22 cellular contexts compared by ENCODE assay signal in genomic region chr16:9821331-9821730, GRCh38.
"Had no signal": no experiment of that assay in that cellular context is flagged by ENCODE, and none has a peak within 500 bp of the region (broad histone marks: within the 10 kb centered on the region; RNA-seq: fewer than 3 reads in every experiment).

No MANE protein-coding gene starts in this region.

- H3K27ac Mint-ChIP-seq: activated CD4-positive, alpha-beta memory T cell treated with anti-CD3 and anti-CD28 coated beads for 36 hours; activated CD8-positive, alpha-beta memory T cell treated with anti-CD3 and anti-CD28 coated beads, Interleukin-2, amount 10 ng/mL, durations not matched to agents 7 days and 5 days; activated naive CD4-positive, alpha-beta T cell treated with anti-CD3 and anti-CD28 coated beads, Interleukin-2, amount 10 ng/mL, durations not matched to agents 7 days and 5 days; activated T-cell treated with anti-CD3 and anti-CD28 coated beads, Interleukin-2, amount 50 U/mL, for 24 hours; dendritic cell treated with granulocyte-macrophage colony-stimulating factor and Interleukin-4, amounts not matched to agents 40 ng/mL and 50 ng/mL, for 4 days; natural killer cell; progenitor cell of endocrine pancreas had no signal

- H3K4me2 ChIP-seq: hepatocyte, smooth muscle cell had no signal

- H3K79me2 ChIP-seq: hepatocyte had no signal

- H3K9me3 Mint-ChIP-seq: activated CD4-positive, alpha-beta memory T cell treated with anti-CD3 and anti-CD28 coated beads for 36 hours; activated T-cell treated with anti-CD3 and anti-CD28 coated beads, Interleukin-2, amount 50 U/mL, for 24 hours; dendritic cell treated with granulocyte-macrophage colony-stimulating factor and Interleukin-4, amounts not matched to agents 40 ng/mL and 50 ng/mL, for 4 days; natural killer cell had no signal

- H3K4me1 ChIP-seq: adrenal gland, left lung, right lobe of liver had no signal

- H3K9me3 ChIP-seq: adrenal gland, left lung, right lobe of liver, thoracic aorta had no signal

- H3K36me3 Mint-ChIP-seq: activated CD4-positive, alpha-beta memory T cell treated with anti-CD3 and anti-CD28 coated beads for 36 hours; activated CD8-positive, alpha-beta memory T cell treated with anti-CD3 and anti-CD28 coated beads, Interleukin-2, amount 10 ng/mL, durations not matched to agents 7 days and 5 days; activated naive CD4-positive, alpha-beta T cell treated with anti-CD3 and anti-CD28 coated beads, Interleukin-2, amount 10 ng/mL, durations not matched to agents 7 days and 5 days; natural killer cell had no signal

- H3K27ac ChIP-seq: adrenal gland, hepatocyte, left lung, right lobe of liver, thoracic aorta, VCaP had no signal

- FAIRE-seq: kidney, urothelium cell line had no signal

- H2AFZ ChIP-seq: hepatocyte had no signal

- H3K27me3 Mint-ChIP-seq: activated CD4-positive, alpha-beta memory T cell treated with anti-CD3 and anti-CD28 coated beads for 36 hours; activated CD8-positive, alpha-beta memory T cell treated with anti-CD3 and anti-CD28 coated beads, Interleukin-2, amount 10 ng/mL, durations not matched to agents 7 days and 5 days; activated naive CD4-positive, alpha-beta T cell treated with anti-CD3 and anti-CD28 coated beads, Interleukin-2, amount 10 ng/mL, durations not matched to agents 7 days and 5 days; activated T-cell treated with anti-CD3 and anti-CD28 coated beads, Interleukin-2, amount 50 U/mL, for 24 hours; dendritic cell treated with granulocyte-macrophage colony-stimulating factor and Interleukin-4, amounts not matched to agents 40 ng/mL and 50 ng/mL, for 4 days had no signal

- ATAC-seq: activated CD8-positive, alpha-beta memory T cell treated with anti-CD3 and anti-CD28 coated beads, Interleukin-2, amount 10 ng/mL, durations not matched to agents 7 days and 5 days; left lung; natural killer cell; right lobe of liver; SK-N-SH treated with all-trans-retinoic acid at 6 μM for 48 hours; stimulated activated naive CD8-positive, alpha-beta T cell treated with anti-CD3 and anti-CD28 coated beads, Interleukin-15, Interleukin-2, amounts not matched to agents 100 U/mL and 50 U/mL, for 24 hours had no signal

- H3K4me3 ChIP-seq: adrenal gland, hepatocyte, left lung, right lobe of liver, smooth muscle cell, thoracic aorta had no signal

- H3K27me3 ChIP-seq: adrenal gland, right lobe of liver had no signal

- H3K36me3 ChIP-seq: adrenal gland, left lung, right lobe of liver, thoracic aorta had no signal

- H3K4me3 Mint-ChIP-seq: activated CD4-positive, alpha-beta memory T cell treated with anti-CD3 and anti-CD28 coated beads for 36 hours; activated CD8-positive, alpha-beta memory T cell treated with anti-CD3 and anti-CD28 coated beads, Interleukin-2, amount 10 ng/mL, durations not matched to agents 7 days and 5 days; activated naive CD4-positive, alpha-beta T cell treated with anti-CD3 and anti-CD28 coated beads, Interleukin-2, amount 10 ng/mL, durations not matched to agents 7 days and 5 days; activated T-cell treated with anti-CD3 and anti-CD28 coated beads, Interleukin-2, amount 50 U/mL, for 24 hours; dendritic cell treated with granulocyte-macrophage colony-stimulating factor and Interleukin-4, amounts not matched to agents 40 ng/mL and 50 ng/mL, for 4 days; natural killer cell had no signal

- DNase-seq: activated CD4-positive, alpha-beta memory T cell treated with anti-CD3 and anti-CD28 coated beads for 36 hours; activated CD8-positive, alpha-beta memory T cell treated with anti-CD3 and anti-CD28 coated beads, Interleukin-2, amount 10 ng/mL, durations not matched to agents 7 days and 5 days; activated naive CD4-positive, alpha-beta T cell treated with anti-CD3 and anti-CD28 coated beads, Interleukin-2, amount 10 ng/mL, durations not matched to agents 7 days and 5 days; activated T-cell treated with anti-CD3 and anti-CD28 coated beads, Interleukin-2, amount 50 U/mL, for 24 hours; adrenal gland; central memory CD4-positive, alpha-beta T cell; kidney; left lung; mammary epithelial cell; natural killer cell; occipital lobe; right lobe of liver; stimulated activated naive CD8-positive, alpha-beta T cell treated with anti-CD3 and anti-CD28 coated beads, Interleukin-15, Interleukin-2, amounts not matched to agents 100 U/mL and 50 U/mL, for 24 hours; T-helper 1 cell had no signal

- H3K4me1 Mint-ChIP-seq: activated CD8-positive, alpha-beta memory T cell treated with anti-CD3 and anti-CD28 coated beads, Interleukin-2, amount 10 ng/mL, durations not matched to agents 7 days and 5 days; activated naive CD4-positive, alpha-beta T cell treated with anti-CD3 and anti-CD28 coated beads, Interleukin-2, amount 10 ng/mL, durations not matched to agents 7 days and 5 days; natural killer cell had no signal
